ENCODE assay signal across 9 cellular contexts in the genomic region with DNA sequence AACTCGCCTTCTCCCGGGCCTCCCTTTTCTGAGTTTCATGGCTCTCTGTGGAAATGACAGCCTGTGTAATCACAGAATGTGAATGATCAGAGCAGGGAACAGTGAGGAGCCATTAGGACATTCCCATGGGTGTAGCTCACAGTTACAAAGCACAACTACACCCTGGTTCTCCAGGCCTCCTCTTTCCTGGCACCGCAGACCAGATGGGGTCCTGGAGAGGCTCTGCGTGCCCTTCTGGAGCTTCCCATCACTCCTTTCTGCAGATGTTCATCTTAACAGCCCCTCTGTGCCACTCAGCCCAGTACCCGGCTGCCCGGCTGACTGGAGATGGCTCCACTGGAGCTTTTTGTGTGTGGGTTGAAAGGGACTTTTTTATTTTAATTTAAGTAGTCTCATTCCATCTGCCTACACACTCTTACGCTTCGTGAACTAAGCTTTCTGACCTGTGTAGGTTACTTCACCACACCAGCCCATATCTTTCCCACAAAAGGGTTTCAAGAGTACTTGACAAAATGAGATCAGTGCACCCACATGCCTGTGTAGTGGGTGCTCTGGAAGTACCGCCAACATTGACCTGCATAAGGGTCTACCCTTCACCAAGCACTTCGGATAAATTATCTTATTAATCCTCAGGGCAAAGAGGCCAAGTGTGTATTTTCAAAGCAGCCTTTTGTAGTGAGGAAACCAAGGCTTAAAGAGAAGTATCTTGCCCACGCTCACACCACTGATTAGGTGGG. TPM values are rescaled to one million over a fixed set of nuclear protein-coding genes. Genes with fewer than 3 reads are reported as not detected.
A peak's percentile ranks its signal among the peaks of the same experiment; 100 is the strongest.
DNase-seq lines count a peak whose midpoint lies in the region; ATAC-seq and TF ChIP-seq lines count a peak whose summit lies in the region.
"Had no signal": no experiment of that assay in that cellular context is flagged by ENCODE, and none has a peak within 500 bp of the region (broad histone marks: within the 10 kb centered on the region; RNA-seq: fewer than 3 reads in every experiment).

No MANE protein-coding gene starts in this region.

- no peaks in the 10 kb centered on the region for H3K9me3 ChIP-seq in sigmoid colon

- no peaks in the 10 kb centered on the region for H3K27me3 Mint-ChIP-seq in HFFc6 (ENCODE audit: insufficient read depth)
- H3K27me3 Mint-ChIP-seq in CD14-positive monocyte (ENCODE audit: low read depth in 3 of 3), result peaks cover 0 to 2% (median 1%) of the 10 kb centered on the region in 3 donors

- no peak overlapping the region; the same call in 1 of the 2 replicates for H3K4me3 Mint-ChIP-seq in HFFc6
- no peak overlapping the region for H3K4me3 Mint-ChIP-seq in CD14-positive monocyte

- H3K4me3 ChIP-seq in dorsolateral prefrontal cortex, result peak overlapping the region in 4 of 59 donors; percentile 3 to 27 (median 10)
- H3K4me3 ChIP-seq in sigmoid colon, result no peak overlapping the region

- no peaks in the 10 kb centered on the region for H3K36me3 Mint-ChIP-seq in HFFc6 (ENCODE audit: low read depth)
- peaks cover 13 to 28% of the 10 kb centered on the region in 2 donors for H3K36me3 Mint-ChIP-seq in CD14-positive monocyte

- no peaks in the 10 kb centered on the region for H3K9me3 Mint-ChIP-seq in HFFc6
- no peaks in the 10 kb centered on the region for H3K9me3 Mint-ChIP-seq in CD14-positive monocyte

- POLR2A ChIA-PET in RWPE1 (lab: Yijun Ruan, JAX; ENCODE audit: low non-redundant PET), result no interaction called here

- intact Hi-C loops in dorsolateral prefrontal cortex (cut with DNase I) (no loop called here), sigmoid colon (cut with DNase I) (loop anchor here (5.0 kb wide), 1 partner anchor 115 kb away; no protein-coding TSS in a partner anchor), CD14-positive monocyte (cut with micrococcal nuclease) (no loop called here)

- CTCF ChIA-PET in RWPE1 (lab: Yijun Ruan, JAX), result interaction anchor here (0.7 kb wide), 1 partner anchor 41 kb away, joined by 4 read pairs; no protein-coding TSS in a partner anchor

- TF ChIP-seq EP300 in sigmoid colon (IDR thresholded peaks at IDR 0.05), result no peak

- DNase-seq in HFFc6 (peak; percentile 4), RWPE1 (ENCODE audit: low spot score) (no peak), dorsolateral prefrontal cortex (no peak), sigmoid colon (no peak), CD14-positive monocyte (ENCODE audit: low spot score) (no peak), OCI-M2 (lab: John Stamatoyannopoulos, UW; ENCODE audit: unreplicated experiment) (no peak)

- H3K27ac ChIP-seq in RWPE1 (peak overlapping the region; percentile 60), dorsolateral prefrontal cortex (peak overlapping the region in 55 of 59 donors; percentile 4 to 88 (median 71)), sigmoid colon (peak overlapping the region; percentile 54 to 79 (median 72))

- no peaks in the 10 kb centered on the region for H3K27me3 ChIP-seq in dorsolateral prefrontal cortex
- no peaks in the 10 kb centered on the region for H3K27me3 ChIP-seq in sigmoid colon

- TF ChIP-seq CTCF in HFFc6 (IDR thresholded peaks at IDR 0.05) (no peak), RWPE1 (conservative IDR thresholded peaks at IDR 0.05; ENCODE audit: low read depth) (no peak), dorsolateral prefrontal cortex (IDR thresholded peaks at IDR 0.05 in 54 of 56, conservative IDR thresholded peaks at IDR 0.05 in 2 of 56; ENCODE audit: low read depth in 1 of 56, partially characterized antibody in 56 of 56) (no peak), sigmoid colon (IDR thresholded peaks at IDR 0.05) (no peak), CD14-positive monocyte (IDR thresholded peaks at IDR 0.05) (no peak)

- H3K4me1 ChIP-seq in sigmoid colon, result peaks cover 0 to 34% (median 19%) of the 10 kb centered on the region in 4 donors

- peak; percentile 63 for ATAC-seq in GM18502 (IDR thresholded peaks at IDR 0.05; ENCODE audit: poor library complexity, unreplicated experiment)
- ATAC-seq in HG03571 (IDR thresholded peaks at IDR 0.05; ENCODE audit: unreplicated experiment), result no peak

- H3K36me3 ChIP-seq in sigmoid colon, result peaks cover 0 to 12% (median 5%) of the 10 kb centered on the region in 4 donors

- H3K27ac Mint-ChIP-seq in HFFc6 (peak overlapping the region; percentile 88), CD14-positive monocyte (peak overlapping the region in 1 of 7 donors; percentile 65)

- H3K4me1 Mint-ChIP-seq in HFFc6 (ENCODE audit: low read depth), result peaks cover 45% of the 10 kb centered on the region
- peaks cover 12% of the 10 kb centered on the region for H3K4me1 Mint-ChIP-seq in CD14-positive monocyte

- 55 to 75% methylated on average over 11 of the region's 11 CpGs for WGBS in sigmoid colon, 2 donors

- TF ChIP-seq POLR2A in sigmoid colon (IDR thresholded peaks at IDR 0.05), result no peak

RNA-seq across cellular contexts. Expression of gene SREBF2, which starts 29.8 kb away (rescaled TPM):
- total RNA-seq in HFFc6 (2021; fragmentation: NEBNext Ultra II Directional; extraction: Animal tissue kit (Norgen Biotek cat#: 25700)), result 10 to 100 TPM; 29.3 to 42.1 (median 37.6) TPM
- total RNA-seq in dorsolateral prefrontal cortex, result 100 to 1,000 TPM; 129 to 246 (median 190) TPM
- total RNA-seq in sigmoid colon, result 10 to 100 TPM; 25.2 to 51.0 (median 33.4) TPM
- polyA plus RNA-seq in sigmoid colon, result 100 to 1,000 TPM in 1 of 3 donors, 10 to 100 TPM in 2; 13.8 to 132 (median 15.3) TPM
- polyA plus RNA-seq in CD14-positive monocyte, result 10 to 100 TPM; 22.2 to 25.1 TPM

RNA-seq across cellular contexts. Expression of gene SHISA8, which starts 52.2 kb away (rescaled TPM):
- total RNA-seq in HFFc6 (2021; fragmentation: NEBNext Ultra II Directional; extraction: Animal tissue kit (Norgen Biotek cat#: 25700)), result not detected
- 1 to 10 TPM in 117 of 120 experiments, under 1 TPM in 2, not detected in 1; 0.79 to 7.2 (median 2.8) TPM for total RNA-seq in dorsolateral prefrontal cortex
- not detected for total RNA-seq in sigmoid colon
- under 1 TPM in 1 of 3 donors, not detected in 2; 0.12 TPM for polyA plus RNA-seq in sigmoid colon
- polyA plus RNA-seq in CD14-positive monocyte, result not detected
- total RNA-seq: RPMI7951 had no signal
